In the genomic region with DNA sequence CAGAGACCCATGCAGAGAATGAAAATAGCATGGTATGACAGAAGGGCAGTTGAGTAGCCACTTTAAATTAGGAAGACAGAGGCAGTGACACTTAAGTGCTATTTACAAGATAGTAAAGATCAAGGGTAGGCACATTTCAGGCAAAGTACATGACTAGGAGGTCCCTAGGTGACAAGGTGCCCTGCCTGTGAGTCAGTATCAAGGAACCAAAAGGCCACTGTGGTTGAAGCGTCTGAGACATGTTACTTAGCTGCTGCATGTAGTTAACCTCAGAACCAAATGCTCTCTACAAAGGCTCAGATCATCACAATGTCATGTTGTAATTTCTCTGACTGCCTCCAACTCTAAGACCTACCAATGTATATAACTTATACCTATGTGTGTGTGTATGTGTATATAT, we compare ENCODE assay signal across 18 cellular contexts. TPM values are rescaled to one million over a fixed set of nuclear protein-coding genes. Genes with fewer than 3 reads are reported as not detected.
DNase-seq lines count a peak whose midpoint lies in the region; ATAC-seq and FAIRE-seq lines count a peak whose summit lies in the region.
"Had no signal": no experiment of that assay in that cellular context is flagged by ENCODE, and none has a peak within 500 bp of the region (broad histone marks: within the 10 kb centered on the region; RNA-seq: fewer than 3 reads in every experiment).

No MANE protein-coding gene starts in this region.

- DNase-seq in activated T-cell treated with anti-CD3 and anti-CD28 coated beads, Interleukin-2, amount 50 U/mL, for 4 hours: no peak
- DNase-seq in activated T-cell treated with anti-CD3 and anti-CD28 coated beads for 4 hours: no peak
- DNase-seq in RCC 7860 (ENCODE audit: low spot score): peak; percentile 14
- DNase-seq in glomerular visceral epithelial cell (ENCODE audit: extremely low spot score): peak; percentile 8
- peak; percentile 4 for DNase-seq in stimulated activated naive B cell treated with anti-CD40 and anti-IgM and Interleukin-4, amounts not matched to agents 10 μg/mL and 1 μg/mL and 100 μg/mL, for 72 hours
- no peak for DNase-seq in NOMO-1 (lab: John Stamatoyannopoulos, UW; ENCODE audit: unreplicated experiment in 2 of 2)
- no peak for DNase-seq in GF-D8 (lab: John Stamatoyannopoulos, UW)
- no peak for DNase-seq in NCI-H2081 treated with DMSO at 0.1 percent for 48 hours (lab: John Stamatoyannopoulos, UW)
- DNase-seq: activated CD4-positive, alpha-beta T cell treated with anti-CD3 and anti-CD28 coated beads for 1 hour; activated T-cell treated with anti-CD3 and anti-CD28 coated beads, Interleukin-2, amount 50 U/mL, for 1 hour; hippocampal formation; MV-4-11; NCI-H524; right cardiac atrium; SIG-M5; T-helper 17 cell; uterus had no signal

- H3K27me3 Mint-ChIP-seq in activated T-cell treated with anti-CD3 and anti-CD28 coated beads, Interleukin-2, amount 50 U/mL, for 4 hours (ENCODE audit: low read depth): no peaks in the 10 kb centered on the region
- no peaks in the 10 kb centered on the region for H3K27me3 Mint-ChIP-seq in stimulated activated naive B cell treated with anti-CD40 and anti-IgM and Interleukin-4, amounts not matched to agents 10 μg/mL and 1 μg/mL and 100 μg/mL, for 72 hours
- H3K27me3 Mint-ChIP-seq: T-helper 17 cell had no signal

- FAIRE-seq in RCC 7860 (lab: Jason Lieb, UNC): no peak

- peak overlapping the region; percentile 53 for H3K27ac Mint-ChIP-seq in stimulated activated naive B cell treated with anti-CD40 and anti-IgM and Interleukin-4, amounts not matched to agents 10 μg/mL and 1 μg/mL and 100 μg/mL, for 72 hours
- H3K27ac Mint-ChIP-seq: mesothelial cell of epicardium, T-helper 17 cell had no signal

- ATAC-seq in activated T-cell treated with anti-CD3 and anti-CD28 coated beads, Interleukin-2, amount 50 U/mL, for 4 hours: peak; percentile 37 to 61
- peak; percentile 97 to 99 for ATAC-seq in stimulated activated naive B cell treated with anti-CD40 and anti-IgM and Interleukin-4, amounts not matched to agents 10 μg/mL and 1 μg/mL and 100 μg/mL, for 72 hours (replicated peaks)
- ATAC-seq: right cardiac atrium, T-helper 17 cell had no signal

- H3K4me1 Mint-ChIP-seq in activated T-cell treated with anti-CD3 and anti-CD28 coated beads, Interleukin-2, amount 50 U/mL, for 4 hours (ENCODE audit: low read depth): no peaks in the 10 kb centered on the region
- peaks cover 6 to 11% of the 10 kb centered on the region in 2 donors for H3K4me1 Mint-ChIP-seq in stimulated activated naive B cell treated with anti-CD40 and anti-IgM and Interleukin-4, amounts not matched to agents 10 μg/mL and 1 μg/mL and 100 μg/mL, for 72 hours
- H3K4me1 Mint-ChIP-seq: T-helper 17 cell had no signal

- H3K36me3 Mint-ChIP-seq in activated T-cell treated with anti-CD3 and anti-CD28 coated beads, Interleukin-2, amount 50 U/mL, for 4 hours (ENCODE audit: insufficient read depth): no peaks in the 10 kb centered on the region
- peaks cover 1 to 9% of the 10 kb centered on the region in 2 donors for H3K36me3 Mint-ChIP-seq in stimulated activated naive B cell treated with anti-CD40 and anti-IgM and Interleukin-4, amounts not matched to agents 10 μg/mL and 1 μg/mL and 100 μg/mL, for 72 hours

- no peak overlapping the region for H3K4me3 Mint-ChIP-seq in activated T-cell treated with anti-CD3 and anti-CD28 coated beads, Interleukin-2, amount 50 U/mL, for 4 hours
- H3K4me3 Mint-ChIP-seq in stimulated activated naive B cell treated with anti-CD40 and anti-IgM and Interleukin-4, amounts not matched to agents 10 μg/mL and 1 μg/mL and 100 μg/mL, for 72 hours: peak overlapping the region in 1 of 2 donors; percentile 56
- H3K4me3 Mint-ChIP-seq: mesothelial cell of epicardium, T-helper 17 cell had no signal

- H3K9me3 Mint-ChIP-seq in activated T-cell treated with anti-CD3 and anti-CD28 coated beads, Interleukin-2, amount 50 U/mL, for 4 hours: no peaks in the 10 kb centered on the region
- no peaks in the 10 kb centered on the region for H3K9me3 Mint-ChIP-seq in stimulated activated naive B cell treated with anti-CD40 and anti-IgM and Interleukin-4, amounts not matched to agents 10 μg/mL and 1 μg/mL and 100 μg/mL, for 72 hours
- H3K9me3 Mint-ChIP-seq: mesothelial cell of epicardium had no signal

RNA-seq across cellular contexts. Expression of a gene that starts 49.0 kb away (rescaled TPM):
- 10 to 100 TPM; 21.6 to 26.2 (median 23.2) TPM for total RNA-seq in activated T-cell treated with anti-CD3 and anti-CD28 coated beads, Interleukin-2, amount 50 U/mL, for 4 hours

Comparison
In these comparisons a context has a peak if more than half of its experiments do, and no peak if none do; other contexts are left out.
1. DNase-seq: peak in RCC 7860 (single experiment), glomerular visceral epithelial cell (single experiment) and stimulated activated naive B cell treated with anti-CD40 and anti-IgM and Interleukin-4, amounts not matched to agents 10 μg/mL and 1 μg/mL and 100 μg/mL, for 72 hours (single experiment); none in activated T-cell treated with anti-CD3 and anti-CD28 coated beads, Interleukin-2, amount 50 U/mL, for 4 hours (single experiment), activated T-cell treated with anti-CD3 and anti-CD28 coated beads for 4 hours (single experiment), NOMO-1 (0 of 2), GF-D8 (single experiment) and NCI-H2081 treated with DMSO at 0.1 percent for 48 hours (single experiment).